ENCODE assay signal across 12 cellular contexts in genomic region chr17:64358261-64358788, GRCh38. TPM values are rescaled to one million over a fixed set of nuclear protein-coding genes. Genes with fewer than 3 reads are reported as not detected.
DNase-seq lines count a peak whose midpoint lies in the region; ATAC-seq and TF ChIP-seq lines count a peak whose summit lies in the region.
"Had no signal": no experiment of that assay in that cellular context is flagged by ENCODE, and none has a peak within 500 bp of the region (broad histone marks: within the 10 kb centered on the region; RNA-seq: fewer than 3 reads in every experiment).

No MANE protein-coding gene starts in this region.

- peaks cover 6% of the 10 kb centered on the region for H3K4me1 Mint-ChIP-seq in central memory CD8-positive, alpha-beta T cell
- H3K4me1 Mint-ChIP-seq in nephron progenitor cell, result peaks cover 5% of the 10 kb centered on the region

- H3K27ac Mint-ChIP-seq in central memory CD8-positive, alpha-beta T cell (ENCODE audit: low read depth), result peak overlapping the region; percentile 41
- no peak overlapping the region for H3K27ac Mint-ChIP-seq in nephron progenitor cell

- H3K4me1 ChIP-seq in heart right ventricle (peaks cover 15 to 91% (median 75%) of the 10 kb centered on the region in 9 donors), vagina (peaks cover 14% of the 10 kb centered on the region)

- no peak for TF ChIP-seq CTCF in heart right ventricle (IDR thresholded peaks at IDR 0.05)
- no peak for TF ChIP-seq CTCF in vagina (IDR thresholded peaks at IDR 0.05)
- TF ChIP-seq CTCF in nephron progenitor cell (IDR thresholded peaks at IDR 0.05), result no peak

- H3K9me3 Mint-ChIP-seq in central memory CD8-positive, alpha-beta T cell, result no peaks in the 10 kb centered on the region
- H3K9me3 Mint-ChIP-seq in nephron progenitor cell, result no peaks in the 10 kb centered on the region
- H3K9me3 Mint-ChIP-seq: activated T-cell treated with anti-CD3 and anti-CD28 coated beads, Interleukin-2, amount 50 U/mL, for 4 hours had no signal

- no peak for TF ChIP-seq POLR2A in vagina (IDR thresholded peaks at IDR 0.05)

- peak overlapping the region; percentile 10 to 85 (median 72) for H3K27ac ChIP-seq in heart right ventricle
- peak overlapping the region; percentile 54 for H3K27ac ChIP-seq in vagina

- H3K27me3 Mint-ChIP-seq in central memory CD8-positive, alpha-beta T cell, result no peaks in the 10 kb centered on the region
- H3K27me3 Mint-ChIP-seq in nephron progenitor cell (ENCODE audit: low read depth, poor library complexity), result peaks cover 23% of the 10 kb centered on the region

- 89 to 90% methylated on average over 7 of the region's 7 CpGs for WGBS in heart right ventricle, 2 donors

- H3K4me3 ChIP-seq in heart right ventricle (no peak overlapping the region), vagina (no peak overlapping the region)
- H3K4me3 ChIP-seq: MG63, tibial nerve had no signal

- DNase-seq in heart right ventricle (no peak), left ventricle myocardium superior (no peak), NCI-H2171 (lab: John Stamatoyannopoulos, UW) (peak; percentile 93), vagina (ENCODE audit: extremely low spot score in 2 of 2) (no peak), nephron progenitor cell (no peak), posterior vena cava (ENCODE audit: low spot score) (no peak)
- no peak for DNase-seq in central memory CD8-positive, alpha-beta T cell (ENCODE audit: low spot score in 2 of 2)
- DNase-seq: activated T-cell treated with anti-CD3 and anti-CD28 coated beads, Interleukin-2, amount 50 U/mL, for 4 hours; erythroblast; MG63 had no signal

- ATAC-seq in heart right ventricle (no peak), left ventricle myocardium superior (no peak), HG02571 (IDR thresholded peaks at IDR 0.05; ENCODE audit: unreplicated experiment) (no peak)
- ATAC-seq in central memory CD8-positive, alpha-beta T cell (replicated peaks; ENCODE audit: extremely low read depth, poor library complexity, severe bottlenecking), result no peak
- ATAC-seq: activated T-cell treated with anti-CD3 and anti-CD28 coated beads, Interleukin-2, amount 50 U/mL, for 4 hours had no signal

- no peaks in the 10 kb centered on the region for H3K27me3 ChIP-seq in heart right ventricle
- no peaks in the 10 kb centered on the region for H3K27me3 ChIP-seq in vagina
- H3K27me3 ChIP-seq: MG63, tibial nerve had no signal

- peaks cover 77% of the 10 kb centered on the region for H3K36me3 Mint-ChIP-seq in central memory CD8-positive, alpha-beta T cell (ENCODE audit: insufficient read depth)
- H3K36me3 Mint-ChIP-seq in nephron progenitor cell (ENCODE audit: low read depth), result no peaks in the 10 kb centered on the region

- intact Hi-C loops in heart right ventricle (cut with DNase I), result loop anchor here in 1 of 10 donors (5.0 kb wide), 1 partner anchor 41 kb away; no protein-coding TSS in a partner anchor
- intact Hi-C loops in left ventricle myocardium superior (cut with micrococcal nuclease), result no loop called here
- intact Hi-C loops in vagina (cut with DNase I), result no loop called here
- intact Hi-C loops in posterior vena cava (cut with DNase I), result no loop called here

- H3K36me3 ChIP-seq in heart right ventricle (peaks cover 0 to 93% (median 0%) of the 10 kb centered on the region in 9 donors), vagina (no peaks in the 10 kb centered on the region)
- H3K36me3 ChIP-seq: MG63, tibial nerve had no signal

- H3K4me3 Mint-ChIP-seq in central memory CD8-positive, alpha-beta T cell, result no peak overlapping the region
- H3K4me3 Mint-ChIP-seq in nephron progenitor cell, result no peak overlapping the region
- H3K4me3 Mint-ChIP-seq: activated T-cell treated with anti-CD3 and anti-CD28 coated beads, Interleukin-2, amount 50 U/mL, for 4 hours had no signal

- H3K9me3 ChIP-seq in heart right ventricle, result no peaks in the 10 kb centered on the region
- H3K9me3 ChIP-seq in vagina, result no peaks in the 10 kb centered on the region
- H3K9me3 ChIP-seq: MG63, tibial nerve had no signal

RNA-seq across cellular contexts. Expression of gene PECAM1, which starts 32.3 kb away (rescaled TPM):
- total RNA-seq in heart right ventricle (100 to 1,000 TPM in 5 of 10 donors, 10 to 100 TPM in 5; 70.3 to 187 (median 105) TPM), left ventricle myocardium superior (112 TPM), vagina (94.0 TPM), posterior vena cava (100 to 1,000 TPM; 289 to 316 TPM)
- 10 to 100 TPM; 31.7 to 66.5 TPM for polyA plus RNA-seq in heart right ventricle
